Comparison of ENCODE assay signal across 8 cellular contexts in genomic region chr6:131061041-131061770, GRCh38. TPM values are rescaled to one million over a fixed set of nuclear protein-coding genes. Genes with fewer than 3 reads are reported as not detected.
DNase-seq lines count a peak whose midpoint lies in the region; ATAC-seq, FAIRE-seq and TF ChIP-seq lines count a peak whose summit lies in the region.

No MANE protein-coding gene starts in this region.

- TF ChIP-seq CTCF in CD8-positive, alpha-beta T cell (IDR thresholded peaks at IDR 0.05): no peak
- TF ChIP-seq CTCF in HFF-Myc (IDR thresholded peaks at IDR 0.05; ENCODE audit: low read depth, low read length, missing control alignments): no peak
- TF ChIP-seq CTCF in HepG2 (CRISPR knock-in tag; IDR thresholded peaks at IDR 0.05): no peak
- no peak for TF ChIP-seq CTCF in uterus (IDR thresholded peaks at IDR 0.05)

- peak overlapping the region; percentile 93 for H3K4me2 ChIP-seq in HepG2 (ENCODE audit: low read depth, low read length)

- TF ChIP-seq POLR2A in HepG2 (IDR thresholded peaks at IDR 0.05; ENCODE audit: insufficient read depth in 1 of 2, low read depth in 2 of 2, low read length in 2 of 2) (peak in 1 of 2 experiments; percentile 48; a peak in 1 of 4 replicates), uterus (IDR thresholded peaks at IDR 0.05) (no peak)

- peaks cover 27% of the 10 kb centered on the region for H3K4me1 Mint-ChIP-seq in CD8-positive, alpha-beta T cell (ENCODE audit: low read depth)

- H3K27ac Mint-ChIP-seq in CD8-positive, alpha-beta T cell: no peak overlapping the region

- FAIRE-seq in HepG2 (lab: Jason Lieb, UNC): peak; percentile 34

- peaks cover 6% of the 10 kb centered on the region for H3K36me3 Mint-ChIP-seq in CD8-positive, alpha-beta T cell

- no peak overlapping the region for H2AFZ ChIP-seq in HepG2 (ENCODE audit: low read length)

- no peak for TF ChIP-seq RAD21 in HepG2 (CRISPR knock-in tag; IDR thresholded peaks at IDR 0.05)

- H4K20me1 ChIP-seq in HepG2 (ENCODE audit: insufficient read depth, low read length): no peaks in the 10 kb centered on the region

- CTCF ChIA-PET in CD8-positive, alpha-beta T cell (lab: Charles Lee): interaction anchor here (1.5 kb wide), 1 partner anchor 171 kb away, joined by 3 read pairs; no protein-coding TSS in a partner anchor
- CTCF ChIA-PET in HepG2 (lab: Yijun Ruan, JAX; ENCODE audit: low intra/inter-chr PET ratio, low total read pairs): no interaction called here

- intact Hi-C loops in CD8-positive, alpha-beta T cell (cut with DNase I, micrococcal nuclease): loop anchor here in 1 of 2 experiments (5.0 to 10.0 kb wide), 3 partner anchors 136 to 1566 kb away; partner anchors contain the start of gene MED23
- intact Hi-C loops in HepG2 (cut with micrococcal nuclease; ENCODE audit: unreplicated experiment) (loop anchor here (1.0 to 2.0 kb wide), 2 partner anchors 22 to 122 kb away; no protein-coding TSS in a partner anchor), uterus (cut with DNase I; ENCODE audit: low total_unique reads) (no loop called here)

- no peaks in the 10 kb centered on the region for H3K9me3 ChIP-seq in CD8-positive, alpha-beta T cell (ENCODE audit: low read length)
- H3K9me3 ChIP-seq in adipocyte (ENCODE audit: control insufficient read depth, low read length) (no peaks in the 10 kb centered on the region), HepG2 (ENCODE audit: low read length) (peaks cover 6% of the 10 kb centered on the region), uterus (no peaks in the 10 kb centered on the region)

- DNase-seq in CD8-positive, alpha-beta T cell: no peak
- no peak for DNase-seq in HFF-Myc (ENCODE audit: extremely low read depth, low read depth)
- DNase-seq in adipocyte (ENCODE audit: low read depth): peak; percentile 45
- DNase-seq in HepG2 (ENCODE audit: low spot score): peak; percentile 52
- DNase-seq in uterus: no peak
- no peak for DNase-seq in stimulated activated naive CD4-positive, alpha-beta T cell treated with Interleukin-2 at 50 U/mL for 16 hours (lab: John Stamatoyannopoulos, UW)

- peaks cover 10% of the 10 kb centered on the region for H3K4me1 ChIP-seq in CD8-positive, alpha-beta T cell (ENCODE audit: insufficient read depth, low read length)
- H3K4me1 ChIP-seq in adipocyte (ENCODE audit: control insufficient read depth, insufficient read depth, low read length) (peaks cover 29% of the 10 kb centered on the region), HepG2 (ENCODE audit: insufficient read depth, low read length) (peaks cover 69% of the 10 kb centered on the region), uterus (no peaks in the 10 kb centered on the region)

- in situ Hi-C loops in HepG2 (cut with HindIII; ENCODE audit: extremely low pct_ligation_motif_present, low pct_unique_long_range_greater_than_20kb): no loop called here

- no peak overlapping the region for H3K4me3 ChIP-seq in CD8-positive, alpha-beta T cell (ENCODE audit: low read depth, low read length)
- H3K4me3 ChIP-seq in HFF-Myc (replicated peaks; ENCODE audit: low read depth, low read length) (peak overlapping the region; percentile 82), adipocyte (ENCODE audit: low read length) (peak overlapping the region; percentile 87), HepG2 (replicated peaks in 1 of 3; ENCODE audit: insufficient read depth in 1 of 3, low read depth in 2 of 3, low read length in 3 of 3) (peak overlapping the region; percentile 70 to 92 (median 86)), uterus (peak overlapping the region; percentile 89 to 99)

- no peaks in the 10 kb centered on the region for H3K27me3 Mint-ChIP-seq in CD8-positive, alpha-beta T cell (ENCODE audit: low read depth)

- no peaks in the 10 kb centered on the region for H3K27me3 ChIP-seq in CD8-positive, alpha-beta T cell (ENCODE audit: insufficient read depth, low read length)
- no peaks in the 10 kb centered on the region for H3K27me3 ChIP-seq in adipocyte (replicated peaks; ENCODE audit: control insufficient read depth, insufficient read depth, low read length)
- no peaks in the 10 kb centered on the region; a peak in 1 of 5 replicates for H3K27me3 ChIP-seq in HepG2 (ENCODE audit: control insufficient read depth in 1 of 2, insufficient read depth in 2 of 2, low read length in 2 of 2)
- H3K27me3 ChIP-seq in uterus: no peaks in the 10 kb centered on the region

- ATAC-seq in CD8-positive, alpha-beta T cell: no peak
- ATAC-seq in HepG2 (no peak), HG03460 (IDR thresholded peaks at IDR 0.05; ENCODE audit: unreplicated experiment) (no peak), GM19328 (IDR thresholded peaks at IDR 0.05; ENCODE audit: unreplicated experiment) (no peak)

- H3K36me3 ChIP-seq in CD8-positive, alpha-beta T cell (ENCODE audit: insufficient read depth, low read length): no peaks in the 10 kb centered on the region
- no peaks in the 10 kb centered on the region for H3K36me3 ChIP-seq in adipocyte (ENCODE audit: control insufficient read depth, insufficient read depth, low read length, severe bottlenecking)
- no peaks in the 10 kb centered on the region; a peak in 1 of 5 replicates for H3K36me3 ChIP-seq in HepG2 (replicated peaks in 1 of 2; ENCODE audit: control insufficient read depth in 1 of 2, insufficient read depth in 2 of 2, low read length in 2 of 2)
- no peaks in the 10 kb centered on the region for H3K36me3 ChIP-seq in uterus

- POLR2A ChIA-PET in CD8-positive, alpha-beta T cell (lab: Charles Lee): interaction anchor here (1.6 kb wide), 1 partner anchor 568 kb away, joined by 5 read pairs; the partner anchor contains the start of gene MED23
- POLR2A ChIA-PET in HepG2 (lab: Yijun Ruan, JAX): interaction anchor here (1.4 kb wide), 1 partner anchor 127 kb away, joined by 4 read pairs; no protein-coding TSS in a partner anchor

- TF ChIP-seq EP300 in HepG2 (IDR thresholded peaks at IDR 0.05; ENCODE audit: low read depth in 2 of 2, low read length in 2 of 2) (no peak), HepG2 (CRISPR knock-in tag; IDR thresholded peaks at IDR 0.05; ENCODE audit: borderline replicate concordance) (no peak)

- H3K79me2 ChIP-seq in HepG2 (ENCODE audit: insufficient read depth, low read length): peaks cover 65% of the 10 kb centered on the region

- BruUV-seq in HepG2 (replicated peaks; lab: Mats Ljungman, UMichigan): TSS peak; percentile 40

- H3K9ac ChIP-seq in adipocyte (ENCODE audit: low read length) (peak overlapping the region; percentile 84), HepG2 (ENCODE audit: insufficient read depth, low read depth, low read length) (peak overlapping the region; percentile 82)

- H3K4me3 Mint-ChIP-seq in CD8-positive, alpha-beta T cell: peak overlapping the region; percentile 85

- 6% methylated on average over 10 of the region's 10 CpGs for WGBS in HepG2 (ENCODE audit: low lambda C conversion rate)

- H3K27ac ChIP-seq in CD8-positive, alpha-beta T cell (ENCODE audit: low read depth, low read length): no peak overlapping the region
- H3K27ac ChIP-seq in HepG2 (ENCODE audit: extremely low read length, insufficient read depth, low read length) (peak overlapping the region; percentile 69), uterus (peak overlapping the region; percentile 90 to 93)

- H3K9me3 Mint-ChIP-seq in CD8-positive, alpha-beta T cell: peaks cover 10% of the 10 kb centered on the region

TF ChIP-seq in HepG2, 621 proteins besides CTCF, POLR2A, EP300 and RAD21 (continues in another document):
- TF ChIP-seq DRAP1 (CRISPR knock-in tag; IDR thresholded peaks at IDR 0.05) (peak; percentile 83), SMAD1 (CRISPR knock-in tag; IDR thresholded peaks at IDR 0.05; ENCODE audit: borderline replicate concordance, low read depth) (no peak), NR0B2 (CRISPR knock-in tag; IDR thresholded peaks at IDR 0.05) (no peak), RARA (CRISPR knock-in tag; IDR thresholded peaks at IDR 0.05) (0 out of 2 replicates have a peak, but pooled peaks have one; percentile 4), GZF1 (CRISPR knock-in tag; IDR thresholded peaks at IDR 0.05) (no peak)

RNA-seq across cellular contexts. Expression of gene EPB41L2, which starts 1.8 kb away (rescaled TPM):
- total RNA-seq in CD8-positive, alpha-beta T cell: 10 to 100 TPM; 11.0 to 12.0 TPM
- total RNA-seq in HepG2 (2016; rRNA removed; fragmentation: Illumina TruSeq; extraction: Trizol) (41.7 and 42.1 TPM in 2 replicates), uterus (100 to 1,000 TPM in 3 of 4 donors, 10 to 100 TPM in 1; 72.5 to 237 (median 148) TPM)
- 48.7 and 70.3 TPM in 2 replicates for total RNA-seq in HepG2 (2016; cell fraction: cytosol; rRNA removed; fragmentation: Illumina TruSeq; extraction: Trizol; ENCODE audit: low read depth)
- 33.1 and 37.6 TPM in 2 replicates for total RNA-seq in HepG2 (2016; cell fraction: insoluble cytoplasmic fraction; rRNA removed; fragmentation: Illumina TruSeq; extraction: Trizol)
- total RNA-seq in HepG2 (2016; cell fraction: membrane; rRNA removed; fragmentation: Illumina TruSeq; extraction: Trizol): 32.9 and 42.5 TPM in 2 replicates
- total RNA-seq in HepG2 (2016; cell fraction: nucleus; rRNA removed; fragmentation: Illumina TruSeq; extraction: Trizol): 115 and 119 TPM in 2 replicates
- 45.3 and 56.4 TPM in 2 replicates for polyA plus RNA-seq in HepG2 (2011; rRNA removed)
- 22.0 and 26.4 TPM in 2 replicates for polyA plus RNA-seq in HepG2 (2011; cell fraction: cytosol; rRNA removed)
- 128 and 148 TPM in 2 replicates for polyA plus RNA-seq in HepG2 (2011; cell fraction: nucleus; rRNA removed)
- polyA plus RNA-seq in HepG2 (2012): 47.5 and 129 TPM in 2 replicates
- polyA plus RNA-seq in HepG2 (2016; cell fraction: cytosol; fragmentation: Illumina TruSeq; extraction: Trizol; ENCODE audit: low read depth): 2.9 and 4.0 TPM in 2 replicates
- 44.9 and 50.4 TPM in 2 replicates for polyA plus RNA-seq in HepG2 (2016; cell fraction: insoluble cytoplasmic fraction; fragmentation: Illumina TruSeq; extraction: Trizol; ENCODE audit: low read depth)
- polyA plus RNA-seq in HepG2 (2016; cell fraction: membrane; fragmentation: Illumina TruSeq; extraction: Trizol; ENCODE audit: low read depth): 8.4 and 9.3 TPM in 2 replicates
- 138 and 156 TPM in 2 replicates for polyA plus RNA-seq in HepG2 (2016; cell fraction: nucleus; fragmentation: Illumina TruSeq; extraction: Trizol; ENCODE audit: insufficient read depth, low read depth)
- polyA minus RNA-seq in HepG2 (2011; rRNA and poly(A)+ RNA removed; ENCODE audit: low replicate concordance): 45.6 and 215 TPM in 2 replicates
- 50.0 and 50.3 TPM in 2 replicates for polyA minus RNA-seq in HepG2 (2011; cell fraction: cytosol; rRNA and poly(A)+ RNA removed)
- polyA minus RNA-seq in HepG2 (2011; cell fraction: nucleus; rRNA and poly(A)+ RNA removed): 287 and 403 TPM in 2 replicates

Comparison
In these comparisons a context has a peak if more than half of its experiments do, and no peak if none do; other contexts are left out.
1. DNase-seq: peak in adipocyte (single experiment) and HepG2 (single experiment); none in CD8-positive, alpha-beta T cell (0 of 7), HFF-Myc (single experiment), uterus (0 of 2) and stimulated activated naive CD4-positive, alpha-beta T cell treated with Interleukin-2 at 50 U/mL for 16 hours (single experiment).